Comparison of ENCODE assay signal across 2 cellular contexts in genomic region chr20:14984305-14984704, GRCh38.
TF ChIP-seq lines count a peak whose summit lies in the region.

No MANE protein-coding gene starts in this region.

TF ChIP-seq in endothelial cell of umbilical vein, 7 proteins besides CTCF, POLR2A, EP300 and RAD21 (continued from another document):
- TF ChIP-seq MAX (IDR thresholded peaks at IDR 0.05; ENCODE audit: insufficient read depth, insufficient read length) (no peak), JUN (IDR thresholded peaks at IDR 0.05; ENCODE audit: borderline replicate concordance, insufficient read depth, insufficient read length, low read depth) (no peak), MYC (IDR thresholded peaks at IDR 0.05; ENCODE audit: low read depth, low read length) (no peak)

TF ChIP-seq in liver, 16 proteins besides CTCF, POLR2A, EP300 and RAD21 (continued from another document):
- TF ChIP-seq ATF3 (IDR thresholded peaks at IDR 0.05) = no peak
- no peak for TF ChIP-seq GABPA (IDR thresholded peaks at IDR 0.05 in 1 of 2, conservative IDR thresholded peaks at IDR 0.05 in 1 of 2)
- TF ChIP-seq YY1 (IDR thresholded peaks at IDR 0.05) = no peak
- no peak for TF ChIP-seq ZBTB33 (IDR thresholded peaks at IDR 0.05)
- TF ChIP-seq EGR1 (IDR thresholded peaks at IDR 0.05; ENCODE audit: low read depth in 2 of 2) = no peak
- TF ChIP-seq REST (IDR thresholded peaks at IDR 0.05) = no peak
- TF ChIP-seq NR2F2 (IDR thresholded peaks at IDR 0.05) = no peak
- no peak for TF ChIP-seq HNF4A (conservative IDR thresholded peaks at IDR 0.05)
